ENCODE assay signal across 8 cellular contexts in the genomic region with DNA sequence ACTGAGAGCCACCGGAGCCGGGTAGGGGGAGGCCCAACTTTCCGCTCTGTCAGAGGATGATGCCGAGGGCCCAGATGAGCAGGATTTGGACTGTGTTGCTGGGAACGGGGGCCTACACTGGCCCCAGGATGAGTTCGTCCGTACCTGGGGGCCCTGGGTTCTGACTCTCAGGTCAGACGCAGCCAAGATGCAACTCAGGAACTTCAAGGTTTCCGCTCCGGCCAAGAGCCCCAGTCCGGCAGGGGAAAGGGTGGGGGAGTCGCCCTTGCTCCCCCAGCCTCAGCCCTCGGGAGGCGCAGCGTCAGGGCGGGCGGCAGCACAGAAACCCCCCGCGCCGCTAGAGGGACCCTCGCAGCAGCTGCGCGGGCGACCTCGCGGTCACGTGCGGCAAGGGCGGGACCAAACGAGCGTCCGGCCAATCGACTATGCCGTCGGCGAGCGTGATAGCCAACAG. TPM values are rescaled to one million over a fixed set of nuclear protein-coding genes. Genes with fewer than 3 reads are reported as not detected.
DNase-seq lines count a peak whose midpoint lies in the region; ATAC-seq and TF ChIP-seq lines count a peak whose summit lies in the region.

No MANE protein-coding gene starts in this region.

- H3K9me3 ChIP-seq in colonic mucosa, result no peaks in the 10 kb centered on the region

- H3K27me3 ChIP-seq in colonic mucosa, result no peaks in the 10 kb centered on the region

- no peaks in the 10 kb centered on the region for H3K36me3 ChIP-seq in colonic mucosa

- H3K4me1 ChIP-seq in colonic mucosa, result peaks cover 5% of the 10 kb centered on the region

- peak; percentile 76 to 82 for DNase-seq in stimulated activated CD4-positive, alpha-beta T cell treated with anti-CD3 and anti-CD28 coated beads, Interleukin-12 subunit alpha, Interleukin-12 subunit beta, amount 100 ng/mL, for 24 hours (ENCODE audit: low read depth in 2 of 2)
- DNase-seq in stimulated activated CD4-positive, alpha-beta T cell treated with anti-CD3 and anti-CD28 coated beads, Interleukin-2, amount 100 ng/mL, for 48 hours, result no peak
- DNase-seq in NCI-H2081 (lab: John Stamatoyannopoulos, UW) (peak; percentile 87 to 89), colonic mucosa (peak; percentile 91), left lobe of liver (ENCODE audit: low spot score) (peak; percentile 91)
- peak; percentile 73 to 77 for DNase-seq in activated CD4-positive, alpha-beta T cell treated with anti-CD3 and anti-CD28 coated beads for 24 hours (ENCODE audit: low read depth in 2 of 2)
- peak; percentile 79 for DNase-seq in stimulated activated CD4-positive, alpha-beta T cell treated with anti-CD3 and anti-CD28 coated beads, Interleukin-2, amount 100 ng/mL, for 4 hours (ENCODE audit: low read depth)

- H3K27ac ChIP-seq in colonic mucosa, result peak overlapping the region; percentile 99

- peak overlapping the region; percentile 72 for H3K4me3 ChIP-seq in colonic mucosa

- H3K9ac ChIP-seq in colonic mucosa (ENCODE audit: low read depth in 2 of 2, low read length in 2 of 2), result peak overlapping the region; percentile 95 to 97

- TF ChIP-seq CTCF in colonic mucosa (IDR thresholded peaks at IDR 0.05), result peak; percentile 13

- ATAC-seq in HG02973 (IDR thresholded peaks at IDR 0.05; ENCODE audit: unreplicated experiment) (peak; percentile 60), left lobe of liver (peak; percentile 90)

- intact Hi-C loops in colonic mucosa (cut with DNase I), result loop anchor here (5.0 kb wide), 1 partner anchor 104 kb away; a partner anchor contains a TSS

RNA-seq across cellular contexts. Expression of a gene that starts 0.2 kb away (rescaled TPM):
- total RNA-seq in colonic mucosa (100 to 1,000 TPM in 1 of 2 donors, 10 to 100 TPM in 1; 81.9 to 102 TPM), left lobe of liver (8.9 TPM)

RNA-seq across cellular contexts. Expression of a gene that starts 13.5 kb away (rescaled TPM):
- total RNA-seq in colonic mucosa, result 10 to 100 TPM; 37.7 to 53.8 TPM
- total RNA-seq in left lobe of liver, result 8.8 TPM

RNA-seq across cellular contexts. Expression of a gene that starts 16.9 kb away (rescaled TPM):
- total RNA-seq in colonic mucosa (10 to 100 TPM; 14.1 to 20.7 TPM), left lobe of liver (2.4 TPM)

RNA-seq across cellular contexts. Expression of a gene that starts 27.3 kb away (rescaled TPM):
- total RNA-seq in colonic mucosa (10 to 100 TPM; 12.9 to 26.7 TPM), left lobe of liver (5.7 TPM)

RNA-seq across cellular contexts. Expression of a gene that starts 41.8 kb away (rescaled TPM):
- total RNA-seq in colonic mucosa (not detected), left lobe of liver (not detected)

Comparison
In these comparisons a context has a peak if more than half of its experiments do, and no peak if none do; other contexts are left out.
1. DNase-seq: peak in stimulated activated CD4-positive, alpha-beta T cell treated with anti-CD3 and anti-CD28 coated beads, Interleukin-12 subunit alpha, Interleukin-12 subunit beta, amount 100 ng/mL, for 24 hours (2 of 2), NCI-H2081 (2 of 2), activated CD4-positive, alpha-beta T cell treated with anti-CD3 and anti-CD28 coated beads for 24 hours (2 of 2), colonic mucosa (single experiment), left lobe of liver (single experiment) and stimulated activated CD4-positive, alpha-beta T cell treated with anti-CD3 and anti-CD28 coated beads, Interleukin-2, amount 100 ng/mL, for 4 hours (single experiment); none in stimulated activated CD4-positive, alpha-beta T cell treated with anti-CD3 and anti-CD28 coated beads, Interleukin-2, amount 100 ng/mL, for 48 hours (0 of 2).